Comparison of ENCODE assay signal across 9 cellular contexts in the genomic region with DNA sequence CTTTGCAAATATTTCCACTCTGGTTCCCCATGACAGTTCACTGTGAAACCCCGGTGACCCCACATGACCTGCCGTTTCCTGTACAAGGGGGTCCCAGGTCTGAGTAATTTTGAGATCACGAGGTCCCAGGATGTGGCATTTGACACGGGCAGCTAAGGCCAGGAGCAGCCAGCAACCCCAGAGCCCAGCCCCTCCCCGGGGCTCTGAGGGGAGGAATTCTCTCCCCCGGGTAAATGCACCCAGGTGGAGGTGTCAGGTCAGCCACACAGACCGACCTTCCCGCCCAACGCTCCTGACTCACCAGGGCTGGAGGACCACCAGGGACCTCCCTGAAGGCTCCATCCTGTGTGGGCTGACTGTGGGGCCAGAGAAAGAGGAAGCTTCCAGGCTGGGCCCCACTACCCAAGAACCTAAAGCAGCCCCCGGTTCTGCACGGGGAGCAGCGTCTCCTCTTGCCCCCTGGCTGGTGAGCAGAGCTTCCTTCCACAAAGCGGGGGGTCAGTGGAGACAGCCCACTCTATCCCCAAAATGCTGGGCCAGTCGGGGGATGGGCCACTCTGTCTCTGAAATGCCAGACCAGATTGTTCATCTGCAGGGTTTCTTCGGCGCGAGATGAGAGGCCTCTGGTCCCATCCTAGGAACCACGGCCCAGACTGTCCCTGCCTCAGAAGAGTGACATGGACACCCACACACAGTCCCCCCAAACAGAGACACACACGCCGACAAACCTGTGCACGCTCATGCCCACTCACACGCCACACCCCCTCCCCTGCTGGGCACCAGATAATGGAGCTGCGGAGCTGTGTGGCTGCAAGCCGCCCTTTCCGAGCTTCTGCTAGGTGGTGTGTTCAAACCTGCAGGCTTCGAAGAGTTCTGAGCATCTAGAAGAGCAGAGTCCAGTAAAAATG. TPM values are rescaled to one million over a fixed set of nuclear protein-coding genes. Genes with fewer than 3 reads are reported as not detected.
DNase-seq lines count a peak whose midpoint lies in the region; ATAC-seq and TF ChIP-seq lines count a peak whose summit lies in the region.
"Had no signal": no experiment of that assay in that cellular context is flagged by ENCODE, and none has a peak within 500 bp of the region (broad histone marks: within the 10 kb centered on the region; RNA-seq: fewer than 3 reads in every experiment).

No MANE protein-coding gene starts in this region.

- H3K79me1 ChIP-seq in mesenchymal stem cell (replicated peaks; ENCODE audit: low read length, poor library complexity, severe bottlenecking): no peaks in the 10 kb centered on the region

- H4K91ac ChIP-seq in mesenchymal stem cell (ENCODE audit: low read length): no peak overlapping the region

- H2BK120ac ChIP-seq in mesenchymal stem cell (ENCODE audit: low read depth, low read length): no peak overlapping the region

- H3K4me1 ChIP-seq in HEK293 (ENCODE audit: control insufficient read depth, insufficient read depth, low read length) (peaks cover 7% of the 10 kb centered on the region), mesenchymal stem cell (ENCODE audit: control insufficient read depth, insufficient read depth, low read depth, low read length) (peaks cover 49% of the 10 kb centered on the region)

- H3K27ac ChIP-seq in HEK293 (ENCODE audit: extremely low read depth, low read depth, low read length): no peak overlapping the region
- H3K27ac ChIP-seq in mesenchymal stem cell (ENCODE audit: low read length, poor library complexity, severe bottlenecking): no peak overlapping the region

- H3K27ac Mint-ChIP-seq in activated B cell treated with CpG ODN at 0.5 μM for 24 hours: peak overlapping the region; percentile 93

- H3K9me3 ChIP-seq in HEK293 (ENCODE audit: control insufficient read depth, insufficient read depth, low read depth, low read length) (no peaks in the 10 kb centered on the region), mesenchymal stem cell (ENCODE audit: control insufficient read depth, low read length) (no peaks in the 10 kb centered on the region)
- H3K9me3 ChIP-seq: pancreas had no signal

- no peaks in the 10 kb centered on the region for H3K27me3 Mint-ChIP-seq in activated B cell treated with CpG ODN at 0.5 μM for 24 hours

- POLR2A ChIA-PET in GM10248 (lab: Yijun Ruan, JAX) (interaction anchor here (1.2 kb wide), 1 partner anchor 26 kb away, joined by 3 read pairs; no protein-coding TSS in a partner anchor), HEK293 (lab: Yijun Ruan, JAX) (no interaction called here), activated B cell treated with CpG ODN at 0.5 μM for 24 hours (lab: Charles Lee) (interaction anchor here (1.0 to 4.2 kb wide), 9 partner anchors 11 to 176 kb away, joined by 3 to 57 read pairs (median 22); a partner anchor contains a TSS)

- peaks cover 6 to 27% of the 10 kb centered on the region in 2 experiments for H3K27me3 ChIP-seq in mesenchymal stem cell (ENCODE audit: control insufficient read depth in 1 of 2, insufficient read depth in 1 of 2, low read length in 2 of 2)
- H3K27me3 ChIP-seq: pancreas had no signal

- H3K23ac ChIP-seq in mesenchymal stem cell (ENCODE audit: low read length in 2 of 2): no peak overlapping the region

- H3K4me3 Mint-ChIP-seq in activated B cell treated with CpG ODN at 0.5 μM for 24 hours: peak overlapping the region; percentile 73

- H2BK5ac ChIP-seq in mesenchymal stem cell (ENCODE audit: low read depth, low read length, poor library complexity, severe bottlenecking): no peak overlapping the region

- H3K4me1 Mint-ChIP-seq in activated B cell treated with CpG ODN at 0.5 μM for 24 hours: peaks cover 62% of the 10 kb centered on the region

- no peak overlapping the region for H2AFZ ChIP-seq in mesenchymal stem cell (ENCODE audit: low read depth, low read length)

- no peak overlapping the region for H2BK15ac ChIP-seq in mesenchymal stem cell (ENCODE audit: low read depth, poor library complexity, severe bottlenecking)

- TF ChIP-seq CTCF in GM10248 (IDR thresholded peaks at IDR 0.05; ENCODE audit: control extremely low read depth, extremely low read depth, low read depth, missing control alignments) (no peak), HEK293 (tag by site-specific recombination; IDR thresholded peaks at IDR 0.05) (no peak), activated B cell treated with CpG ODN at 0.5 μM for 24 hours (IDR thresholded peaks at IDR 0.05) (no peak)

- peak; percentile 72 for DNase-seq in GM10248 (ENCODE audit: extremely low spot score)
- peak; percentile 54 for DNase-seq in activated B cell treated with CpG ODN at 0.5 μM for 24 hours
- no peak for DNase-seq in mesenchymal stem cell
- no peak for DNase-seq in NCI-H524 treated with DMSO at 0.1 percent for 48 hours (lab: John Stamatoyannopoulos, UW)
- DNase-seq in NCI-H146 (lab: John Stamatoyannopoulos, UW): no peak
- DNase-seq in globus pallidus (ENCODE audit: low spot score): no peak
- no peak for DNase-seq in HT-29 (ENCODE audit: low spot score)

- ATAC-seq in activated B cell treated with CpG ODN at 0.5 μM for 24 hours (ENCODE audit: low read depth): peak; percentile 41

- H2AK5ac ChIP-seq in mesenchymal stem cell (ENCODE audit: low read length, severe bottlenecking): peak overlapping the region; percentile 16

- intact Hi-C loops in activated B cell treated with CpG ODN at 0.5 μM for 24 hours (cut with micrococcal nuclease): loop anchor here (1.0 kb wide), 5 partner anchors 9 to 317 kb away; a partner anchor contains a TSS

- no peak overlapping the region for H3K4me3 ChIP-seq in HEK293 (ENCODE audit: low read depth, low read length)
- H3K4me3 ChIP-seq in mesenchymal stem cell (ENCODE audit: insufficient read depth in 1 of 2, low read depth in 1 of 2, low read length in 2 of 2): no peak overlapping the region
- H3K4me3 ChIP-seq: pancreas had no signal

- H3K18ac ChIP-seq in mesenchymal stem cell (ENCODE audit: low read depth in 1 of 2, low read length in 2 of 2): no peak overlapping the region

- no peaks in the 10 kb centered on the region for H3K36me3 ChIP-seq in HEK293 (ENCODE audit: control insufficient read depth in 2 of 2, insufficient read depth in 1 of 2, low read length in 2 of 2)
- H3K36me3 ChIP-seq in mesenchymal stem cell (ENCODE audit: control insufficient read depth in 1 of 2, insufficient read depth in 2 of 2, low read depth in 1 of 2, low read length in 2 of 2): no peaks in the 10 kb centered on the region
- H3K36me3 ChIP-seq: pancreas had no signal

- no peak overlapping the region for H3K9ac ChIP-seq in mesenchymal stem cell (ENCODE audit: low read length)

- no peak overlapping the region for H3K4ac ChIP-seq in mesenchymal stem cell (ENCODE audit: low read depth in 1 of 2, low read length in 2 of 2)

- H3K14ac ChIP-seq in mesenchymal stem cell (ENCODE audit: low read length in 2 of 2): no peak overlapping the region

- WGBS in mesenchymal stem cell: 71% methylated on average over 26 of the region's 26 CpGs

- H3K4me2 ChIP-seq in mesenchymal stem cell (ENCODE audit: low read length, poor library complexity, severe bottlenecking): no peak overlapping the region

- no peak overlapping the region for H4K8ac ChIP-seq in mesenchymal stem cell (ENCODE audit: low read length)

- CTCF ChIA-PET in GM10248 (lab: Yijun Ruan, JAX): interaction anchor here (0.8 to 2.8 kb wide), 8 partner anchors 10 to 171 kb away, joined by 3 to 15 read pairs (median 3); a partner anchor contains a TSS
- CTCF ChIA-PET in HEK293 (lab: Yijun Ruan, JAX): interaction anchor here (0.5 to 1.2 kb wide), 4 partner anchors 104 to 274 kb away, joined by 3 to 4 read pairs (median 3); no protein-coding TSS in a partner anchor
- CTCF ChIA-PET in activated B cell treated with CpG ODN at 0.5 μM for 24 hours (lab: Charles Lee): interaction anchor here (2.4 to 3.2 kb wide), 3 partner anchors 23 to 209 kb away, joined by 11 to 42 read pairs (median 22); a partner anchor contains a TSS

- no peak overlapping the region for H2BK12ac ChIP-seq in mesenchymal stem cell (ENCODE audit: low read length in 2 of 2)

- H3K9me3 Mint-ChIP-seq in activated B cell treated with CpG ODN at 0.5 μM for 24 hours: no peaks in the 10 kb centered on the region

- no peaks in the 10 kb centered on the region for H3K36me3 Mint-ChIP-seq in activated B cell treated with CpG ODN at 0.5 μM for 24 hours (ENCODE audit: low read depth)

TF ChIP-seq in HEK293, 187 proteins besides CTCF, POLR2A, EP300 and RAD21:
- TF ChIP-seq ZBTB20 (tag by site-specific recombination; IDR thresholded peaks at IDR 0.05) (no peak), GLIS1 (tag by site-specific recombination; IDR thresholded peaks at IDR 0.05) (peak; percentile 73), ZFHX2 (tag by site-specific recombination; conservative IDR thresholded peaks at IDR 0.05) (peak; percentile 54; the same call in 1 of the 2 replicates), EGR2 (tag by site-specific recombination; IDR thresholded peaks at IDR 0.05; ENCODE audit: low read depth) (peak; percentile 51; the same call in 1 of the 2 replicates)

RNA-seq across cellular contexts. Expression of a gene that starts 23.4 kb away (rescaled TPM):
- 27.8 and 38.9 TPM in 2 replicates for total RNA-seq in activated B cell treated with CpG ODN at 0.5 μM for 24 hours
- polyA plus RNA-seq in mesenchymal stem cell (2013, experiment 1 of 2): not detected
- polyA plus RNA-seq in mesenchymal stem cell (2013, experiment 2 of 2): not detected
- 78.8 and 83.4 TPM in 2 replicates for total RNA-seq in HT-29 (2014; rRNA removed; shearing (Covaris generic))

Comparison
In these comparisons a context has a peak if more than half of its experiments do, and no peak if none do; other contexts are left out.
1. DNase-seq: peak in GM10248 (single experiment) and activated B cell treated with CpG ODN at 0.5 μM for 24 hours (single experiment); none in mesenchymal stem cell (single experiment), NCI-H524 treated with DMSO at 0.1 percent for 48 hours (single experiment), NCI-H146 (single experiment), globus pallidus (single experiment) and HT-29 (single experiment).